16 cellular contexts compared by ENCODE assay signal in genomic region chrX:43718546-43718945, GRCh38.
DNase-seq lines count a peak whose midpoint lies in the region; ATAC-seq and TF ChIP-seq lines count a peak whose summit lies in the region.
"Had no signal": no experiment of that assay in that cellular context is flagged by ENCODE, and none has a peak within 500 bp of the region (broad histone marks: within the 10 kb centered on the region; RNA-seq: fewer than 3 reads in every experiment).

No MANE protein-coding gene starts in this region.

- H2AFZ ChIP-seq in mammary epithelial cell (ENCODE audit: low read depth, low read length): peak overlapping the region; percentile 15

- H3K9ac ChIP-seq in mammary epithelial cell (ENCODE audit: insufficient read depth, low read length): no peak overlapping the region
- H3K9ac ChIP-seq: BLaER1 treated with 17β-estradiol and CSF1 and Interleukin-3, amounts not matched to agents 10 nM and 100 nM had no signal

- H3K4me1 ChIP-seq in mammary epithelial cell (ENCODE audit: insufficient read depth, low read length) (peaks cover 42% of the 10 kb centered on the region), breast epithelium (no peaks in the 10 kb centered on the region)
- H3K4me1 ChIP-seq: BLaER1 treated with 17β-estradiol and CSF1 and Interleukin-3, amounts not matched to agents 10 nM and 100 nM had no signal

- CTCF ChIA-PET in mammary epithelial cell (lab: Charles Lee; ENCODE audit: low non-redundant PET): no interaction called here

- no peaks in the 10 kb centered on the region for H3K79me2 ChIP-seq in mammary epithelial cell (ENCODE audit: insufficient read depth, low read length)

- in situ Hi-C loops in mammary epithelial cell (cut with MboI; ENCODE audit: low sequenced_read_pairs in 2 of 2): no loop called here

- no peaks in the 10 kb centered on the region for H3K27me3 ChIP-seq in mammary epithelial cell (ENCODE audit: insufficient read depth, low read length)
- H3K27me3 ChIP-seq in breast epithelium: peaks cover 0 to 7% of the 10 kb centered on the region in 2 donors

- BruUV-seq in mammary epithelial cell (replicated peaks; lab: Mats Ljungman, UMichigan): TSS peak; percentile 44

- H3K4me2 ChIP-seq in mammary epithelial cell (ENCODE audit: insufficient read depth, low read depth, low read length): no peak overlapping the region
- H3K4me2 ChIP-seq: BLaER1 treated with 17β-estradiol and CSF1 and Interleukin-3, amounts not matched to agents 10 nM and 100 nM had no signal

- 70% methylated on average over 6 of the region's 6 CpGs for WGBS in mammary epithelial cell (ENCODE audit: low coverage, missing lambda C conversion rate)

- DNase-seq in mammary epithelial cell (no peak), breast epithelium (ENCODE audit: low spot score in 2 of 2) (no peak), T1000 (lab: John Stamatoyannopoulos, UW) (peak; percentile 57), glomerular visceral epithelial cell (ENCODE audit: extremely low spot score) (peak; percentile 22), amniotic stem cell (lab: John Stamatoyannopoulos, UW) (no peak)
- DNase-seq: AML-193; Calu3; CD4-positive, CD25-positive, alpha-beta regulatory T cell; DMS79; HCEC 1CT had no signal

- H3K36me3 ChIP-seq in mammary epithelial cell (ENCODE audit: insufficient read depth, low read length): no peaks in the 10 kb centered on the region
- no peaks in the 10 kb centered on the region for H3K36me3 ChIP-seq in breast epithelium
- H3K36me3 ChIP-seq: BLaER1 treated with 17β-estradiol and CSF1 and Interleukin-3, amounts not matched to agents 10 nM and 100 nM had no signal

- TF ChIP-seq CTCF in mammary epithelial cell (conservative IDR thresholded peaks at IDR 0.05 in 1 of 2, IDR thresholded peaks at IDR 0.05 in 1 of 2; ENCODE audit: extremely low read depth in 1 of 2, insufficient read depth in 1 of 2, low read depth in 1 of 2, low read length in 2 of 2) (no peak), breast epithelium (IDR thresholded peaks at IDR 0.05) (no peak)

- dilution Hi-C loops in mammary epithelial cell (cut with HindIII; ENCODE audit: low sequenced_read_pairs): no loop called here

- intact Hi-C loops in mammary epithelial cell (cut with micrococcal nuclease) (no loop called here), breast epithelium (cut with DNase I; ENCODE audit: low total_unique reads) (no loop called here)

- no peak for TF ChIP-seq POLR2A in breast epithelium (IDR thresholded peaks at IDR 0.05)

- H3K4me3 ChIP-seq in mammary epithelial cell (replicated peaks in 1 of 3; ENCODE audit: insufficient read depth in 1 of 3, low read depth in 2 of 3, low read length in 3 of 3) (no peak overlapping the region), breast epithelium (no peak overlapping the region)
- H3K4me3 ChIP-seq: BLaER1 treated with 17β-estradiol and CSF1 and Interleukin-3, amounts not matched to agents 10 nM and 100 nM had no signal

- H3K27ac ChIP-seq in mammary epithelial cell (ENCODE audit: insufficient read depth, low read depth, low read length): peak overlapping the region; percentile 20
- H3K27ac ChIP-seq in breast epithelium: no peak overlapping the region
- H3K27ac ChIP-seq: 22Rv1; BLaER1 treated with 17β-estradiol and CSF1 and Interleukin-3, amounts not matched to agents 10 nM and 100 nM; HL-60 had no signal

- peaks cover 3% of the 10 kb centered on the region for H3K9me3 ChIP-seq in mammary epithelial cell (replicated peaks; ENCODE audit: insufficient read depth, low read length)
- peaks cover 11 to 48% of the 10 kb centered on the region in 2 donors for H3K9me3 ChIP-seq in breast epithelium

- no peak for ATAC-seq in GM21825 (IDR thresholded peaks at IDR 0.05; ENCODE audit: unreplicated experiment)
- no peak for ATAC-seq in HG02938 (IDR thresholded peaks at IDR 0.05; ENCODE audit: unreplicated experiment)
- ATAC-seq in GM19395 (IDR thresholded peaks at IDR 0.05; ENCODE audit: unreplicated experiment): no peak

- H4K20me1 ChIP-seq in mammary epithelial cell (ENCODE audit: insufficient read depth, low read length): no peaks in the 10 kb centered on the region
- H4K20me1 ChIP-seq: BLaER1 treated with 17β-estradiol and CSF1 and Interleukin-3, amounts not matched to agents 10 nM and 100 nM had no signal

Comparison
In these comparisons a context has a peak if more than half of its experiments do, and no peak if none do; other contexts are left out.
1. DNase-seq: peak in T1000 (single experiment) and glomerular visceral epithelial cell (single experiment); none in mammary epithelial cell (single experiment), breast epithelium (0 of 2) and amniotic stem cell (single experiment).